In the genomic region with DNA sequence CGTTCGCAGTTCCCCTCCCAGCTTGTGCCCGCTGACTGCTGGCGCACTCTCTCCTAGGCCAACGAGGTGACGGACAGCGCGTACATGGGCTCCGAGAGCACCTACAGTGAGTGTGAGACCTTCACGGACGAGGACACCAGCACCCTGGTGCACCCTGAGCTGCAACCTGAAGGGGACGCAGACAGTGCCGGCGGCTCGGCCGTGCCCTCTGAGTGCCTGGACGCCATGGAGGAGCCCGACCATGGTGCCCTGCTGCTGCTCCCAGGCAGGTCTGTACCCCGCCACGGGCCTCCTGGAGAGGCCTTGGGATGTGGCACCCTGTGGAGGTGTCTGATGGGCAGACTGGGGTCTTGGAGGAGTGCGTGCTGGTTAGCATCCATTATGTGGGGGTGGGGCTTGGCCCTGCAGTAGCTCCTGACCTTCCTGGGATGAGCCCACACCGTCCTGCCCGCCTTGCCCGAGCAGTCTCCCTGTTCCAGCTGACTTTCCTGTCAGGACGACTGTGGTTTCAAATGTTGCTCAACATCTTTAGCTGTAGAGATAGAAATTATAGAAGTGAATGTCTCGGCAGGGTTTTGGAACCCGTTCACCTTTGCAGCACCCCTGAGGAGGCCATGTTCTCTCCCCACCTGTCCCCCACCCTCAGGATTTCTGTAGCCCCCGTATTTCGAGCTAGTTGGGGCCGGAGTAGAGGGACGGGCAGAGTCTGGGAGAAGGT, we compare ENCODE assay signal across 24 cellular contexts. TPM values are rescaled to one million over a fixed set of nuclear protein-coding genes. Genes with fewer than 3 reads are reported as not detected.
DNase-seq lines count a peak whose midpoint lies in the region; ATAC-seq, FAIRE-seq and TF ChIP-seq lines count a peak whose summit lies in the region.
"Had no signal": no experiment of that assay in that cellular context is flagged by ENCODE, and none has a peak within 500 bp of the region (broad histone marks: within the 10 kb centered on the region; RNA-seq: fewer than 3 reads in every experiment).

No MANE protein-coding gene starts in this region.

- H3K23ac ChIP-seq in H1 (ENCODE audit: insufficient read length): no peak overlapping the region
- no peak overlapping the region for H3K23ac ChIP-seq in mesenchymal stem cell (ENCODE audit: low read length in 2 of 2)

- H3K18ac ChIP-seq in H1 (ENCODE audit: extremely low read depth, low read length) (peak overlapping the region; percentile 78), mesenchymal stem cell (ENCODE audit: low read depth in 1 of 2, low read length in 2 of 2) (no peak overlapping the region)

- H3K27ac ChIP-seq in cardiac muscle cell (peak overlapping the region; percentile 91), H1 (ENCODE audit: low read depth, low read length) (peak overlapping the region; percentile 66; the same call in 1 of the 2 replicates), mesenchymal stem cell (ENCODE audit: low read length, poor library complexity, severe bottlenecking) (no peak overlapping the region), upper lobe of right lung (no peak overlapping the region)
- H3K27ac ChIP-seq: brain microvascular endothelial cell, psoas muscle had no signal

- TF ChIP-seq EP300 in H1 (IDR thresholded peaks at IDR 0.05; ENCODE audit: borderline replicate concordance in 1 of 2, low read depth in 2 of 2, low read length in 2 of 2): no peak

- DNase-seq in cardiac muscle cell (ENCODE audit: low read depth in 1 of 2, low spot score in 1 of 2) (no peak), cardiac septum (ENCODE audit: low spot score) (no peak), H1 (ENCODE audit: low read depth in 1 of 2, low spot score in 2 of 2) (no peak), mesenchymal stem cell (no peak), upper lobe of right lung (no peak), dedifferentiated amniotic fluid mesenchymal stem cell (ENCODE audit: extremely low spot score) (no peak), T-helper 9 cell (no peak), NCI-H524 (lab: John Stamatoyannopoulos, UW) (no peak)
- DNase-seq: 8988T; activated CD4-positive, alpha-beta T cell treated with anti-CD3 and anti-CD28 coated beads, Interleukin-2, amount 10 ng/mL, durations not matched to agents 7 days and 5 days; activated naive CD8-positive, alpha-beta T cell treated with anti-CD3 and anti-CD28 coated beads, Interleukin-2, amount 10 ng/mL, durations not matched to agents 7 days and 5 days; AML-193; cortex of kidney; DND-41; GOT3; left colon; NCI-H1105; NCI-H2081 treated with DMSO at 0.1 percent for 48 hours; NCI-H510A treated with DMSO at 0.1 percent for 48 hours; psoas muscle; stimulated activated CD4-positive, alpha-beta T cell treated with anti-CD3 and anti-CD28 coated beads, Interleukin-4, amount 100 ng/mL, for 1 hour; stimulated activated naive CD8-positive, alpha-beta T cell treated with anti-CD3 and anti-CD28 coated beads, Interleukin-15, amount 100 ng/mL, for 72 hours had no signal

- no peak for TF ChIP-seq POLR2A in H1 (IDR thresholded peaks at IDR 0.05; ENCODE audit: control extremely low read depth in 1 of 2, low read depth in 2 of 2, low read length in 2 of 2)

- no peak for FAIRE-seq in H1 (lab: Jason Lieb, UNC)

- H2BK12ac ChIP-seq in H1 (ENCODE audit: low read depth, low read length): peak overlapping the region; percentile 53; the same call in 1 of the 2 replicates
- no peak overlapping the region for H2BK12ac ChIP-seq in mesenchymal stem cell (ENCODE audit: low read length in 2 of 2)

- TF ChIP-seq CTCF in cardiac muscle cell (IDR thresholded peaks at IDR 0.05; ENCODE audit: low read depth, low read length): no peak
- TF ChIP-seq CTCF in H1 (IDR thresholded peaks at IDR 0.05; ENCODE audit: control extremely low read depth in 1 of 3, insufficient read depth in 1 of 3, low read depth in 1 of 3, low read length in 3 of 3): no peak
- TF ChIP-seq CTCF in upper lobe of right lung (IDR thresholded peaks at IDR 0.05): no peak

- H3K27me3 ChIP-seq in cardiac muscle cell (no peaks in the 10 kb centered on the region), H1 (replicated peaks in 1 of 4; ENCODE audit: control insufficient read depth in 3 of 4, extremely low read depth in 1 of 4, insufficient read depth in 3 of 4, low read length in 3 of 4) (no peaks in the 10 kb centered on the region), mesenchymal stem cell (ENCODE audit: control insufficient read depth in 1 of 2, insufficient read depth in 1 of 2, low read length in 2 of 2) (no peaks in the 10 kb centered on the region), upper lobe of right lung (no peaks in the 10 kb centered on the region)
- H3K27me3 ChIP-seq: brain microvascular endothelial cell had no signal

- H2BK120ac ChIP-seq in H1 (replicated peaks; ENCODE audit: low read depth, low read length) (peak overlapping the region; percentile 24), mesenchymal stem cell (ENCODE audit: low read depth, low read length) (no peak overlapping the region)

- no peak overlapping the region for H2AFZ ChIP-seq in H1 (ENCODE audit: low read length)
- H2AFZ ChIP-seq in mesenchymal stem cell (ENCODE audit: low read depth, low read length): no peak overlapping the region

- H3K23me2 ChIP-seq in H1 (ENCODE audit: low read depth, low read length): no peaks in the 10 kb centered on the region

- H2BK5ac ChIP-seq in H1 (ENCODE audit: low read depth, low read length) (peak overlapping the region; percentile 22), mesenchymal stem cell (ENCODE audit: low read depth, low read length, poor library complexity, severe bottlenecking) (no peak overlapping the region)

- H3K4me1 ChIP-seq in cardiac muscle cell (ENCODE audit: low read depth): peaks cover 21% of the 10 kb centered on the region
- H3K4me1 ChIP-seq in H1 (replicated peaks in 1 of 4; ENCODE audit: control insufficient read depth in 3 of 4, insufficient read depth in 4 of 4, low read length in 3 of 4): peaks cover 10 to 16% (median 12%) of the 10 kb centered on the region in 4 experiments
- H3K4me1 ChIP-seq in mesenchymal stem cell (ENCODE audit: control insufficient read depth, insufficient read depth, low read depth, low read length): peaks cover 10% of the 10 kb centered on the region
- no peaks in the 10 kb centered on the region for H3K4me1 ChIP-seq in upper lobe of right lung

- no peak for TF ChIP-seq RAD21 in H1 (IDR thresholded peaks at IDR 0.05 in 1 of 2, conservative IDR thresholded peaks at IDR 0.05 in 1 of 2; ENCODE audit: low read depth in 2 of 2, low read length in 2 of 2)

- POLR2A ChIA-PET in H1 (lab: Charles Lee; ENCODE audit: partially characterized antibody): interaction anchor here (1.0 to 1.4 kb wide), 4 partner anchors 10 to 91 kb away, joined by 3 to 4 read pairs (median 3); no protein-coding TSS in a partner anchor

- CTCF ChIA-PET in H1 (lab: Charles Lee; ENCODE audit: partially characterized antibody): interaction anchor here (0.7 to 6.7 kb wide), 7 partner anchors 9 to 126 kb away, joined by 3 to 31 read pairs (median 3); no protein-coding TSS in a partner anchor

- H3K79me1 ChIP-seq in H1 (ENCODE audit: low read depth, low read length) (peaks cover 3% of the 10 kb centered on the region; the same call in 1 of the 2 replicates), mesenchymal stem cell (replicated peaks; ENCODE audit: low read length, poor library complexity, severe bottlenecking) (peaks cover 10% of the 10 kb centered on the region)

- H4K91ac ChIP-seq in H1 (replicated peaks; ENCODE audit: insufficient read length, low read length): peak overlapping the region; percentile 80
- H4K91ac ChIP-seq in mesenchymal stem cell (ENCODE audit: low read length): peak overlapping the region; percentile 28

- H3K36me3 ChIP-seq in cardiac muscle cell (no peaks in the 10 kb centered on the region), H1 (ENCODE audit: control insufficient read depth in 2 of 4, insufficient read depth in 4 of 4, low read length in 3 of 4) (no peaks in the 10 kb centered on the region), mesenchymal stem cell (ENCODE audit: control insufficient read depth in 1 of 2, insufficient read depth in 2 of 2, low read depth in 1 of 2, low read length in 2 of 2) (peaks cover 20 to 22% of the 10 kb centered on the region in 2 experiments), upper lobe of right lung (no peaks in the 10 kb centered on the region)
- H3K36me3 ChIP-seq: brain microvascular endothelial cell had no signal

- H3K14ac ChIP-seq in H1 (ENCODE audit: insufficient read length): no peak overlapping the region
- peak overlapping the region in 1 of 2 experiments; percentile 36 for H3K14ac ChIP-seq in mesenchymal stem cell (ENCODE audit: low read length in 2 of 2)

- no peaks in the 10 kb centered on the region for H3K9me3 ChIP-seq in cardiac muscle cell (ENCODE audit: low read depth)
- H3K9me3 ChIP-seq in H1 (ENCODE audit: insufficient read depth in 2 of 2, low read depth in 1 of 2, low read length in 1 of 2): no peaks in the 10 kb centered on the region
- no peaks in the 10 kb centered on the region for H3K9me3 ChIP-seq in mesenchymal stem cell (ENCODE audit: control insufficient read depth, low read length)
- no peaks in the 10 kb centered on the region for H3K9me3 ChIP-seq in upper lobe of right lung
- H3K9me3 ChIP-seq: psoas muscle had no signal

- no peak overlapping the region; a peak in 1 of 7 replicates for H3K9ac ChIP-seq in H1 (replicated peaks in 1 of 4; ENCODE audit: extremely low read depth in 1 of 4, low read depth in 3 of 4, low read length in 3 of 4)
- H3K9ac ChIP-seq in mesenchymal stem cell (ENCODE audit: low read length): no peak overlapping the region

- H2BK20ac ChIP-seq in H1 (ENCODE audit: low read length): peak overlapping the region; percentile 6; the same call in 1 of the 2 replicates

- no peak overlapping the region for H3K56ac ChIP-seq in H1 (replicated peaks; ENCODE audit: insufficient read length, low read depth, low read length)

- H4K5ac ChIP-seq in H1 (ENCODE audit: insufficient read length, low read depth, low read length): peak overlapping the region; percentile 12

- H3K4ac ChIP-seq in H1 (replicated peaks; ENCODE audit: insufficient read length, low read depth, low read length) (no peak overlapping the region), mesenchymal stem cell (ENCODE audit: low read depth in 1 of 2, low read length in 2 of 2) (peak overlapping the region in 1 of 2 experiments; percentile 30)

- peaks cover 0 to 3% of the 10 kb centered on the region in 2 experiments for H4K20me1 ChIP-seq in H1 (replicated peaks in 1 of 2; ENCODE audit: control insufficient read depth in 1 of 2, insufficient read depth in 2 of 2, low read length in 2 of 2)

- H3K4me2 ChIP-seq in H1 (ENCODE audit: insufficient read depth in 1 of 2, low read depth in 2 of 2, low read length in 2 of 2) (no peak overlapping the region), mesenchymal stem cell (ENCODE audit: low read length, poor library complexity, severe bottlenecking) (no peak overlapping the region)

- intact Hi-C loops in cardiac septum (cut with DNase I) (no loop called here), upper lobe of right lung (cut with DNase I) (no loop called here)

- ATAC-seq in upper lobe of right lung: peak; percentile 19
- ATAC-seq: left colon; stimulated activated naive CD8-positive, alpha-beta T cell treated with anti-CD3 and anti-CD28 coated beads, Interleukin-15, amount 100 ng/mL, for 72 hours had no signal

- H2BK15ac ChIP-seq in H1 (ENCODE audit: low read length) (no peak overlapping the region; the same call in 1 of the 2 replicates), mesenchymal stem cell (ENCODE audit: low read depth, poor library complexity, severe bottlenecking) (no peak overlapping the region)

- H2AK5ac ChIP-seq in H1 (ENCODE audit: low read depth, low read length) (peak overlapping the region; percentile 61), mesenchymal stem cell (ENCODE audit: low read length, severe bottlenecking) (no peak overlapping the region)

- H4K8ac ChIP-seq in H1 (ENCODE audit: extremely low read depth, insufficient read depth, low read length): no peak overlapping the region; the same call in 1 of the 2 replicates
- H4K8ac ChIP-seq in mesenchymal stem cell (ENCODE audit: low read length): no peak overlapping the region

- H3K79me2 ChIP-seq in H1 (ENCODE audit: control insufficient read depth in 1 of 2, insufficient read depth in 2 of 2, low read length in 2 of 2): no peaks in the 10 kb centered on the region

- H3K4me3 ChIP-seq in cardiac muscle cell (no peak overlapping the region), H1 (ENCODE audit: extremely low read depth in 1 of 4, insufficient read depth in 2 of 4, low read depth in 3 of 4, low read length in 4 of 4) (no peak overlapping the region), mesenchymal stem cell (ENCODE audit: insufficient read depth in 1 of 2, low read depth in 1 of 2, low read length in 2 of 2) (no peak overlapping the region), upper lobe of right lung (no peak overlapping the region)
- H3K4me3 ChIP-seq: psoas muscle, skin epidermis had no signal

- WGBS in H1 (ENCODE audit: extremely low coverage in 1 of 2, insufficient coverage in 1 of 2, insufficient read length in 1 of 2, insufficient replicate concordance in 2 of 2, low coverage in 1 of 2, low lambda C conversion rate in 2 of 2, missing lambda C conversion rate in 1 of 2), 2 experiments: 93% methylated on average over 31 of the region's 31 CpGs; no CpG with 5 or more reads in 1 of the 2 experiments
- WGBS in mesenchymal stem cell: 95% methylated on average over 25 of the region's 31 CpGs

RNA-seq across cellular contexts. Expression of a gene that starts 44.9 kb away (rescaled TPM):
- total RNA-seq in cardiac muscle cell (58.2 and 63.3 TPM in 2 replicates), cardiac septum (18.5 TPM), upper lobe of right lung (45.2 TPM)
- polyA plus RNA-seq in cardiac muscle cell (19.0 and 38.1 TPM in 2 replicates), H1 (2011; rRNA removed) (38.9 and 68.4 TPM in 2 replicates)
- total RNA-seq in H1 (2021; fragmentation: NEBNext Ultra II Directional; extraction: Animal tissue kit (Norgen Biotek cat#: 25700)): 74.6 and 76.9 TPM in 2 replicates
- polyA plus RNA-seq in H1 (2011; cell fraction: cytosol; rRNA removed): 40.1 TPM
- 97.9 TPM for polyA plus RNA-seq in H1 (2011; cell fraction: nucleus; rRNA removed)
- 28.0 to 47.8 TPM (median 43.1 TPM) in 4 replicates for polyA plus RNA-seq in H1 (2012, experiment 1 of 2)
- 29.7 TPM for polyA plus RNA-seq in H1 (2012, experiment 2 of 2)
- polyA plus RNA-seq in H1 (2013, experiment 1 of 2): 37.4 TPM
- 36.4 TPM for polyA plus RNA-seq in H1 (2013, experiment 2 of 2)
- 13.1 and 15.2 TPM in 2 replicates for polyA minus RNA-seq in H1 (2011; rRNA and poly(A)+ RNA removed)
- 74.6 TPM for polyA minus RNA-seq in H1 (2011; cell fraction: cytosol; rRNA and poly(A)+ RNA removed)
- 33.7 TPM for polyA minus RNA-seq in H1 (2011; cell fraction: nucleus; rRNA and poly(A)+ RNA removed)
- polyA plus RNA-seq in mesenchymal stem cell (2013, experiment 1 of 2): 22.1 TPM
- polyA plus RNA-seq in mesenchymal stem cell (2013, experiment 2 of 2): 19.9 TPM

RNA-seq across cellular contexts. Expression of a gene that starts 57.2 kb away (rescaled TPM):
- total RNA-seq in cardiac muscle cell (61.8 and 77.1 TPM in 2 replicates), cardiac septum (52.2 TPM), upper lobe of right lung (44.1 TPM)
- polyA plus RNA-seq in cardiac muscle cell (55.3 TPM in 2 replicates), H1 (2011; rRNA removed) (9.3 and 16.6 TPM in 2 replicates)
- 32.4 and 35.2 TPM in 2 replicates for total RNA-seq in H1 (2021; fragmentation: NEBNext Ultra II Directional; extraction: Animal tissue kit (Norgen Biotek cat#: 25700))
- polyA plus RNA-seq in H1 (2011; cell fraction: cytosol; rRNA removed): 15.1 TPM
- 37.6 TPM for polyA plus RNA-seq in H1 (2011; cell fraction: nucleus; rRNA removed)
- polyA plus RNA-seq in H1 (2012, experiment 1 of 2): 21.9 to 33.3 TPM (median 31.0 TPM) in 4 replicates
- polyA plus RNA-seq in H1 (2012, experiment 2 of 2): 20.2 TPM
- polyA plus RNA-seq in H1 (2013, experiment 1 of 2): 12.5 TPM
- polyA plus RNA-seq in H1 (2013, experiment 2 of 2): 11.9 TPM
- 9.7 and 14.5 TPM in 2 replicates for polyA minus RNA-seq in H1 (2011; rRNA and poly(A)+ RNA removed)
- polyA minus RNA-seq in H1 (2011; cell fraction: cytosol; rRNA and poly(A)+ RNA removed): 10.8 TPM
- polyA minus RNA-seq in H1 (2011; cell fraction: nucleus; rRNA and poly(A)+ RNA removed): 21.0 TPM
- polyA plus RNA-seq in mesenchymal stem cell (2013, experiment 1 of 2): 15.0 TPM
- 14.4 TPM for polyA plus RNA-seq in mesenchymal stem cell (2013, experiment 2 of 2)

Comparison
In these comparisons a context has a peak if more than half of its experiments do, and no peak if none do; other contexts are left out.
1. H3K27ac ChIP-seq: peak in cardiac muscle cell (single experiment) and H1 (single experiment); none in mesenchymal stem cell (single experiment) and upper lobe of right lung (single experiment).